In genomic region chr12:42807251-42807650, GRCh38 we compare ENCODE assay signal across 19 cellular contexts.
DNase-seq lines count a peak whose midpoint lies in the region; ATAC-seq, FAIRE-seq and TF ChIP-seq lines count a peak whose summit lies in the region.
"Had no signal": no experiment of that assay in that cellular context is flagged by ENCODE, and none has a peak within 500 bp of the region (broad histone marks: within the 10 kb centered on the region; RNA-seq: fewer than 3 reads in every experiment).

No MANE protein-coding gene starts in this region.

- H4K8ac ChIP-seq in mesendoderm (ENCODE audit: low read depth, low read length) = no peak overlapping the region
- no peak overlapping the region for H4K8ac ChIP-seq in trophoblast cell (ENCODE audit: low read depth, low read length)

- no peaks in the 10 kb centered on the region for H3K9me3 ChIP-seq in endothelial cell of umbilical vein (replicated peaks; ENCODE audit: control insufficient read depth, insufficient read depth, low read length)
- H3K9me3 ChIP-seq in trophoblast cell (ENCODE audit: insufficient read depth, low read depth, low read length) = no peaks in the 10 kb centered on the region

- H3K4me2 ChIP-seq in endothelial cell of umbilical vein (ENCODE audit: insufficient read depth, low read length) (no peak overlapping the region), mesendoderm (ENCODE audit: low read length) (no peak overlapping the region), trophoblast cell (ENCODE audit: low read length) (no peak overlapping the region)

- no peak overlapping the region for H4K5ac ChIP-seq in mesendoderm (ENCODE audit: low read length)

- H3K23ac ChIP-seq in mesendoderm (ENCODE audit: low read length) = no peak overlapping the region
- H3K23ac ChIP-seq in trophoblast cell (ENCODE audit: low read length) = no peak overlapping the region

- POLR2A ChIA-PET in endothelial cell of umbilical vein (lab: Charles Lee) = no interaction called here

- H2BK120ac ChIP-seq in mesendoderm (ENCODE audit: low read depth, low read length) = no peak overlapping the region
- no peak overlapping the region for H2BK120ac ChIP-seq in trophoblast cell (ENCODE audit: insufficient read depth, low read length, poor library complexity)

- no peak overlapping the region for H3K14ac ChIP-seq in trophoblast cell (ENCODE audit: low read length)

- no TSS peak for BruUV-seq in endothelial cell of umbilical vein (replicated peaks; lab: Mats Ljungman, UMichigan)

- FAIRE-seq in endothelial cell of umbilical vein (lab: Jason Lieb, UNC) = peak; percentile 58
- FAIRE-seq: GM12891, GM18507, H1 had no signal

- H3K4me1 ChIP-seq in endothelial cell of umbilical vein (ENCODE audit: control insufficient read depth, extremely low read depth, insufficient read depth, low read length) = no peaks in the 10 kb centered on the region
- peaks cover 18% of the 10 kb centered on the region for H3K4me1 ChIP-seq in mesendoderm (ENCODE audit: control insufficient read depth, low read depth, low read length)
- peaks cover under 1 to 1% of the 10 kb centered on the region in 2 experiments for H3K4me1 ChIP-seq in trophoblast cell (ENCODE audit: control insufficient read depth in 1 of 2, insufficient read depth in 2 of 2, low read length in 2 of 2)

- H3K18ac ChIP-seq in mesendoderm (ENCODE audit: low read length) (no peak overlapping the region), trophoblast cell (ENCODE audit: low read length) (no peak overlapping the region)

- H3K27me3 ChIP-seq in endothelial cell of umbilical vein (ENCODE audit: control insufficient read depth in 2 of 2, insufficient read depth in 2 of 2, low read length in 2 of 2) = no peaks in the 10 kb centered on the region
- H3K27me3 ChIP-seq in mesendoderm (ENCODE audit: insufficient read depth, low read length, poor library complexity) = no peaks in the 10 kb centered on the region
- no peaks in the 10 kb centered on the region for H3K27me3 ChIP-seq in trophoblast cell (ENCODE audit: insufficient read depth, low read length)

- H2BK5ac ChIP-seq in mesendoderm (ENCODE audit: low read length) (no peak overlapping the region), trophoblast cell (ENCODE audit: low read depth, low read length, poor library complexity) (no peak overlapping the region)

- intact Hi-C loops in endothelial cell of umbilical vein (cut with micrococcal nuclease) = no loop called here

- no peaks in the 10 kb centered on the region for H3K79me1 ChIP-seq in mesendoderm (ENCODE audit: low read length)
- H3K79me1 ChIP-seq in trophoblast cell (ENCODE audit: low read length) = peaks cover 5% of the 10 kb centered on the region

- no peaks in the 10 kb centered on the region for H3K36me3 ChIP-seq in endothelial cell of umbilical vein (ENCODE audit: control insufficient read depth in 2 of 2, extremely low read depth in 1 of 2, insufficient read depth in 2 of 2, low read length in 2 of 2)
- no peaks in the 10 kb centered on the region for H3K36me3 ChIP-seq in mesendoderm (ENCODE audit: control insufficient read depth, insufficient read depth, low read length)
- H3K36me3 ChIP-seq in trophoblast cell (ENCODE audit: control insufficient read depth in 1 of 2, insufficient read depth in 2 of 2, low read length in 2 of 2) = peaks cover 0 to 2% of the 10 kb centered on the region in 2 experiments

- CTCF ChIA-PET in endothelial cell of umbilical vein (lab: Charles Lee) = no interaction called here

- no peak overlapping the region for H2AK5ac ChIP-seq in mesendoderm (ENCODE audit: low read length)
- no peak overlapping the region for H2AK5ac ChIP-seq in trophoblast cell (ENCODE audit: low read length)

- dilution Hi-C loops in endothelial cell of umbilical vein (cut with MboI; ENCODE audit: extremely low pct_ligation_motif_present, low sequenced_read_pairs) = no loop called here

- no peak overlapping the region for H3K4me3 ChIP-seq in endothelial cell of umbilical vein (replicated peaks in 1 of 3; ENCODE audit: insufficient read depth in 1 of 3, low read depth in 1 of 3, low read length in 3 of 3)
- H3K4me3 ChIP-seq in mesendoderm (ENCODE audit: low read length) = no peak overlapping the region
- H3K4me3 ChIP-seq in trophoblast cell (ENCODE audit: low read depth, low read length) = no peak overlapping the region
- H3K4me3 ChIP-seq: GM23248 had no signal

- H4K12ac ChIP-seq in trophoblast cell (ENCODE audit: low read depth, low read length) = no peak overlapping the region

- H3K9me1 ChIP-seq in endothelial cell of umbilical vein (replicated peaks; ENCODE audit: control insufficient read depth, extremely low read depth, insufficient read depth, low read length) = no peaks in the 10 kb centered on the region

- no peak overlapping the region for H2BK12ac ChIP-seq in trophoblast cell (ENCODE audit: low read length)

- no peaks in the 10 kb centered on the region for H4K20me1 ChIP-seq in endothelial cell of umbilical vein (replicated peaks; ENCODE audit: control insufficient read depth, extremely low read depth, insufficient read depth, low read length)

- H3K4ac ChIP-seq in mesendoderm (ENCODE audit: low read depth, low read length) (peak overlapping the region; percentile 68), trophoblast cell (ENCODE audit: low read depth, low read length) (no peak overlapping the region)

- TF ChIP-seq POLR2A in endothelial cell of umbilical vein (IDR thresholded peaks at IDR 0.05; ENCODE audit: low read depth, low read length) = no peak

- peak overlapping the region; percentile 23 for H4K91ac ChIP-seq in trophoblast cell (ENCODE audit: low read depth, low read length)

- H3K56ac ChIP-seq in mesendoderm (ENCODE audit: low read length) = peak overlapping the region; percentile 80

- H3K9ac ChIP-seq in endothelial cell of umbilical vein (replicated peaks; ENCODE audit: extremely low read depth, insufficient read depth, low read length) (no peak overlapping the region), mesendoderm (ENCODE audit: low read length) (no peak overlapping the region), trophoblast cell (ENCODE audit: low read length) (no peak overlapping the region)
- H3K9ac ChIP-seq: GM23248 had no signal

- ATAC-seq in GM21786 (IDR thresholded peaks at IDR 0.05; ENCODE audit: unreplicated experiment) = no peak
- ATAC-seq in activated CD4-positive, CD25-positive, alpha-beta regulatory T cell treated with anti-CD3 and anti-CD28 coated beads, Interleukin-2, amount 50 U/mL, for 24 hours = no peak
- ATAC-seq: HCT116 had no signal

- H3K79me2 ChIP-seq in endothelial cell of umbilical vein (ENCODE audit: control insufficient read depth, insufficient read depth, low read length) (no peaks in the 10 kb centered on the region), mesendoderm (ENCODE audit: control insufficient read depth, insufficient read depth, low read length) (no peaks in the 10 kb centered on the region), trophoblast cell (ENCODE audit: control insufficient read depth, insufficient read depth, low read length, poor library complexity) (no peaks in the 10 kb centered on the region)

- H2BK15ac ChIP-seq in mesendoderm (replicated peaks; ENCODE audit: low read depth) = no peak overlapping the region

- DNase-seq in endothelial cell of umbilical vein (ENCODE audit: low read depth, low spot score) (no peak), mesendoderm (peak; percentile 95), trophoblast cell (no peak)
- no peak for DNase-seq in stimulated activated CD4-positive, alpha-beta T cell treated with anti-CD3 and anti-CD28 coated beads, Interleukin-4, amount 100 ng/mL, for 4 hours
- DNase-seq: C1 segment of cervical spinal cord; Calu3; CD4-positive, alpha-beta memory T cell; COR-L47; DMS53; DMS79 treated with DMSO at 0.1 percent for 48 hours; GF-D8; GM23248; H7 had no signal

- no peak for TF ChIP-seq CTCF in endothelial cell of umbilical vein (IDR thresholded peaks at IDR 0.05; ENCODE audit: extremely low read depth in 1 of 2, insufficient read depth in 1 of 2, low read depth in 1 of 2, low read length in 2 of 2)

- no peak overlapping the region for H2AFZ ChIP-seq in endothelial cell of umbilical vein (ENCODE audit: low read depth, low read length)
- no peak overlapping the region for H2AFZ ChIP-seq in trophoblast cell (ENCODE audit: insufficient read depth, low read length, poor library complexity)
- H2AFZ ChIP-seq: GM23248 had no signal

- H3K27ac ChIP-seq in endothelial cell of umbilical vein (ENCODE audit: insufficient read depth, low read depth, low read length) (no peak overlapping the region), mesendoderm (ENCODE audit: low read depth, low read length) (no peak overlapping the region), trophoblast cell (ENCODE audit: low read depth, low read length) (no peak overlapping the region)
- H3K27ac ChIP-seq: GM23248 had no signal

- WGBS in mesendoderm (ENCODE audit: extremely low coverage, insufficient coverage, low lambda C conversion rate) = no CpG with 5 or more reads among the region's 2 CpGs
- WGBS in trophoblast cell (ENCODE audit: extremely low coverage, insufficient coverage, insufficient read length) = no CpG with 5 or more reads among the region's 2 CpGs

TF ChIP-seq in endothelial cell of umbilical vein, 7 proteins besides CTCF, POLR2A, EP300 and RAD21:
- TF ChIP-seq, protein P1, sequence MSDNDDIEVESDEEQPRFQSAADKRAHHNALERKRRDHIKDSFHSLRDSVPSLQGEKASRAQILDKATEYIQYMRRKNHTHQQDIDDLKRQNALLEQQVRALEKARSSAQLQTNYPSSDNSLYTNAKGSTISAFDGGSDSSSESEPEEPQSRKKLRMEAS (IDR thresholded peaks at IDR 0.05; ENCODE audit: insufficient read depth, insufficient read length) = no peak
- no peak for TF ChIP-seq GATA2 (IDR thresholded peaks at IDR 0.05; ENCODE audit: insufficient read depth, insufficient read length, low read depth, low read length)
